In the genomic region with DNA sequence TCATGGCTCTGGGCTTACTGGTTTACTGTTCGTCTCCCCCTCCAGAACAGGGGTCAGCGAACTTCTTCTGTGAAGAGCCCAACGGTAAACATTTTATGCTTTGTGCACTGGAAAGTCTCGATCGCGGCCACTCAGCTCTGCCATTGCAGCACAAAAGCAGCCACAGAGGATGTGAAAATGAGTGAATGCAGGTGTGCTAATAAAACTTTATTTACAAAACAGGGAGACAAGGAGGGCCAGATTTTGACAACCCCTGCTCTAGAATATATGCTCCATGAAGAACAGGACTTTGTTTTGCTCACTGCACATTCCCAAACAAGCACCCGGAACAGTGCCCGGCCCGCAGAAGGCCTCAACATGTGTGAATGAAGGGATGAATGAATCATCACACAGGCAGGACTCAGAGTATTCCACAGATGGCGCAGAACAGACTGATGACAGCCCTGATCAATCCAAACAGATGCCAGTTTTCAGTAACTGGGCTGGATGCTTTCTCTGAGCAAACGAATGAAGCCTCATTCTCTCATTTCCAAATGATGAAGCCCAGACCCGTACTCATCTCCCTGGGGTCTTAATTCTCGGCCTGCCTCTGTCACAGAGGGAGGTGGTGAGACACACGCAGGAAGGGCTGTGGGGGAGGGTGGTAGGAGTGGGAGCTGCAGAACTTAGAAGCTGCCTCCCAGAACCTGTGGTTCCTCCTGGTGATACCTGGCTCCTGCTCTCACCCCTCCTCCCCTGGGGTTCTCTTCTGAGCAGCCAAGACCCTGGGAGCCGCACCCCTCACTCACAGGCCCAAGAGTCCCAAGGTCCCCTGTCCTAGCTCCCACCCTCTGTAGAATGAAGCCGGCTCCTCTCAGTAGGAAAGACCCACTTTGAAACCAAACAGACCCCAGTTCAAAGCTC, we compare ENCODE assay signal across 17 cellular contexts.
A peak's percentile ranks its signal among the peaks of the same experiment; 100 is the strongest.
DNase-seq lines count a peak whose midpoint lies in the region; TF ChIP-seq lines count a peak whose summit lies in the region.
"Had no signal": no experiment of that assay in that cellular context is flagged by ENCODE, and none has a peak within 500 bp of the region (broad histone marks: within the 10 kb centered on the region; RNA-seq: fewer than 3 reads in every experiment).

No MANE protein-coding gene starts in this region.

- H3K9ac ChIP-seq in neural progenitor cell, result no peak overlapping the region

- H3K9me3 Mint-ChIP-seq in HFFc6 (no peaks in the 10 kb centered on the region), neural progenitor cell (no peaks in the 10 kb centered on the region)
- H3K9me3 Mint-ChIP-seq: endodermal cell had no signal

- no peak overlapping the region for H3K4me3 ChIP-seq in SJCRH30
- H3K4me3 ChIP-seq in fibroblast of pulmonary artery (replicated peaks; ENCODE audit: low read depth, low read length), result no peak overlapping the region
- H3K4me3 ChIP-seq in neural progenitor cell, result no peak overlapping the region
- no peak overlapping the region for H3K4me3 ChIP-seq in HAP-1
- H3K4me3 ChIP-seq: ascending aorta had no signal

- no peaks in the 10 kb centered on the region for H3K9me3 ChIP-seq in SJCRH30 (replicated peaks)
- no peaks in the 10 kb centered on the region for H3K9me3 ChIP-seq in neural progenitor cell (ENCODE audit: low read depth)
- no peaks in the 10 kb centered on the region for H3K9me3 ChIP-seq in HAP-1
- H3K9me3 ChIP-seq: ascending aorta had no signal

- peaks cover 18% of the 10 kb centered on the region for H3K36me3 ChIP-seq in SJCRH30
- no peaks in the 10 kb centered on the region for H3K36me3 ChIP-seq in neural progenitor cell
- H3K36me3 ChIP-seq in HAP-1 (replicated peaks), result no peaks in the 10 kb centered on the region

- DNase-seq in AG20443 (ENCODE audit: low spot score) (peak; percentile 39), HFFc6 (peak; percentile 10), SJCRH30 (peak; percentile 87 to 96), fibroblast of pulmonary artery (ENCODE audit: low read depth) (peak; percentile 43), KBM-7 (no peak), neural progenitor cell (ENCODE audit: low spot score) (no peak), HAP-1 (ENCODE audit: low spot score in 2 of 2) (no peak)
- DNase-seq in stimulated activated naive CD4-positive, alpha-beta T cell (lab: John Stamatoyannopoulos, UW), result no peak
- DNase-seq: activated T-cell treated with anti-CD3 and anti-CD28 coated beads for 4 hours; AML-193; midbrain; NCI-H774; stimulated activated CD4-positive, alpha-beta T cell treated with anti-CD3 and anti-CD28 coated beads, Interleukin-4, amount 100 ng/mL, for 4 hours; stimulated activated naive CD8-positive, alpha-beta T cell treated with anti-CD3 and anti-CD28 coated beads, Interleukin-15, Interleukin-2, amounts not matched to agents 100 U/mL and 50 U/mL, for 24 hours had no signal

- H2AFZ ChIP-seq in neural progenitor cell (replicated peaks), result no peak overlapping the region

- no peaks in the 10 kb centered on the region for H3K27me3 ChIP-seq in SJCRH30
- no peaks in the 10 kb centered on the region for H3K27me3 ChIP-seq in neural progenitor cell
- H3K27me3 ChIP-seq in HAP-1 (ENCODE audit: low read depth), result no peaks in the 10 kb centered on the region
- H3K27me3 ChIP-seq: ascending aorta had no signal

- in situ Hi-C loops in KBM-7 (cut with MboI; ENCODE audit: low pct_unique_long_range_greater_than_20kb, low sequenced_read_pairs), result no loop called here
- in situ Hi-C loops in HAP-1 (cut with MboI; ENCODE audit: low sequenced_read_pairs), result no loop called here

- H3F3A ChIP-seq in neural progenitor cell (ENCODE audit: low read depth), result no peaks in the 10 kb centered on the region

- H3K27ac ChIP-seq in SJCRH30 (peak overlapping the region; percentile 66), neural progenitor cell (no peak overlapping the region)
- H3K27ac ChIP-seq: ascending aorta, WERI-Rb-1 had no signal

- H3K4me2 ChIP-seq in neural progenitor cell, result no peak overlapping the region

- H3K27ac Mint-ChIP-seq in HFFc6 (no peak overlapping the region), neural progenitor cell (no peak overlapping the region)
- H3K27ac Mint-ChIP-seq: endodermal cell had no signal

- H3K4me1 ChIP-seq in SJCRH30, result peaks cover 42% of the 10 kb centered on the region
- no peaks in the 10 kb centered on the region for H3K4me1 ChIP-seq in neural progenitor cell
- H3K4me1 ChIP-seq in HAP-1, result no peaks in the 10 kb centered on the region

- H4K20me1 ChIP-seq in neural progenitor cell (ENCODE audit: low read depth), result no peaks in the 10 kb centered on the region

- H3K4me3 Mint-ChIP-seq in HFFc6, result no peak overlapping the region
- no peak overlapping the region for H3K4me3 Mint-ChIP-seq in neural progenitor cell
- H3K4me3 Mint-ChIP-seq: endodermal cell had no signal

- H3K4me1 Mint-ChIP-seq in HFFc6 (ENCODE audit: low read depth) (no peaks in the 10 kb centered on the region), neural progenitor cell (no peaks in the 10 kb centered on the region)
- H3K4me1 Mint-ChIP-seq: endodermal cell had no signal

- H3K27me3 Mint-ChIP-seq in HFFc6 (ENCODE audit: insufficient read depth) (peaks cover 2% of the 10 kb centered on the region), neural progenitor cell (ENCODE audit: insufficient read depth, low read depth) (no peaks in the 10 kb centered on the region)

- H3K36me3 Mint-ChIP-seq in HFFc6 (ENCODE audit: low read depth) (no peaks in the 10 kb centered on the region), neural progenitor cell (peaks cover 29% of the 10 kb centered on the region)

- no peak for TF ChIP-seq CTCF in HFFc6 (IDR thresholded peaks at IDR 0.05)
- no peak for TF ChIP-seq CTCF in fibroblast of pulmonary artery (IDR thresholded peaks at IDR 0.05; ENCODE audit: low read length, missing control alignments)
- no peak for TF ChIP-seq CTCF in neural progenitor cell (IDR thresholded peaks at IDR 0.05)

- no peaks in the 10 kb centered on the region for H3K79me2 ChIP-seq in neural progenitor cell (ENCODE audit: low read depth)

Comparison
In these comparisons a context has a peak if more than half of its experiments do, and no peak if none do; other contexts are left out.
1. DNase-seq: peak in AG20443 (single experiment), HFFc6 (single experiment), SJCRH30 (2 of 2) and fibroblast of pulmonary artery (single experiment); none in KBM-7 (single experiment), neural progenitor cell (single experiment), HAP-1 (0 of 2) and stimulated activated naive CD4-positive, alpha-beta T cell (0 of 6).